In the genomic region with DNA sequence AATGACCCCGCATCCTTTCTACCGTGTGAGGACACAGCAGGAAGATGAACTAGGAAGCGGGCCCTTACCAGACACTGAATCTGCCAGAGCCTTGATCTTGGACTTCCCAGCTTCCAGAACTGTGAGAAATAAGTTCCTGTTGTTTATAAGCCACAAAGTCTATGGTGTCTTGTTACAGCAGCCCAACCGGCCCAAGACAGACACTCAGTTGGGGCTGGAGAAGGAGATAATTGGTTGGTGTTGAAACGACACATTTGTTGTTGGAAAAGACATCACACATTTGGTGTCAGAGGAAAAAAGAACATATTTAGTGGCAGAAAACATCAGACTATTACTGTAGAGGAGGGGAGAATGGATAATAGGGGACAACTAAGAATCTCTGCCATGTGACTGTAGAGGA, we compare ENCODE assay signal across 27 cellular contexts.
"Had no signal": no experiment of that assay in that cellular context is flagged by ENCODE, and none has a peak within 500 bp of the region (broad histone marks: within the 10 kb centered on the region; RNA-seq: fewer than 3 reads in every experiment).

No MANE protein-coding gene starts in this region.

- H3K27me3 ChIP-seq: hepatocyte, ovary, right atrium auricular region, right lobe of liver, upper lobe of right lung had no signal

- H3K4me3 ChIP-seq: hepatocyte, left ventricle myocardium inferior, lung, ovary, right atrium auricular region, right lobe of liver, smooth muscle cell, suprapubic skin, thoracic aorta, tibial artery, upper lobe of right lung had no signal

- H3K27ac Mint-ChIP-seq: mesothelial cell of epicardium; natural killer cell treated with Interleukin-12 subunit alpha and Interleukin-12 subunit beta and Interleukin-15 and Interleukin-18, amount 100 ng/mL, for 72 hours; progenitor cell of endocrine pancreas; stimulated activated naive B cell treated with anti-CD40 and anti-IgM and Interleukin-4, amounts not matched to agents 10 μg/mL and 1 μg/mL and 100 μg/mL, for 72 hours; stimulated activated naive CD8-positive, alpha-beta T cell treated with anti-CD3 and anti-CD28 coated beads, Interleukin-15, Interleukin-2, amounts not matched to agents 100 ng/mL and 50 ng/mL, for 24 hours had no signal

- H3K27ac ChIP-seq: hepatocyte, left ventricle myocardium inferior, ovary, right atrium auricular region, right lobe of liver, suprapubic skin, thoracic aorta, tibial artery, upper lobe of right lung had no signal

- DNase-seq: kidney glomerular epithelial cell; left cardiac atrium; left ventricle myocardium inferior; mesendoderm; naive B cell; ovary; right lobe of liver; stimulated activated CD4-positive, alpha-beta T cell treated with anti-CD3 and anti-CD28 coated beads, Interleukin-1b, Interleukin-23, amount 100 ng/mL, for 48 hours; stimulated activated CD4-positive, alpha-beta T cell treated with anti-CD3 and anti-CD28 coated beads, Interleukin-2, amount 100 ng/mL, for 48 hours; stimulated activated CD4-positive, alpha-beta T cell treated with anti-CD3 and anti-CD28 coated beads, Interleukin-4, amount 100 ng/mL, for 4 hours; stimulated activated CD8-positive, alpha-beta memory T cell treated with anti-CD3 and anti-CD28 coated beads, Interleukin-4, amount 100 ng/mL, for 48 hours; stimulated activated naive B cell treated with anti-CD40 and anti-IgM and Interleukin-4, amounts not matched to agents 10 μg/mL and 1 μg/mL and 100 μg/mL, for 72 hours; tibial artery; trophoblast cell; upper lobe of right lung had no signal

- H3K36me3 Mint-ChIP-seq: mesothelial cell of epicardium; natural killer cell treated with Interleukin-12 subunit alpha and Interleukin-12 subunit beta and Interleukin-15 and Interleukin-18, amount 100 ng/mL, for 72 hours had no signal

- H3K9me3 ChIP-seq: ovary, right lobe of liver, upper lobe of right lung had no signal

- H3K36me3 ChIP-seq: left ventricle myocardium inferior, ovary, right atrium auricular region, right lobe of liver, suprapubic skin, thoracic aorta, tibial artery, upper lobe of right lung had no signal

- FAIRE-seq: keratinocyte, urothelium cell line had no signal

- H3K4me2 ChIP-seq: hepatocyte, smooth muscle cell had no signal

- ATAC-seq: left cardiac atrium; natural killer cell treated with Interleukin-12 subunit alpha and Interleukin-12 subunit beta and Interleukin-15 and Interleukin-18, amount 100 ng/mL, for 72 hours; right lobe of liver; upper lobe of right lung had no signal

- H3K4me1 ChIP-seq: left ventricle myocardium inferior, right atrium auricular region, right lobe of liver, suprapubic skin, tibial artery, upper lobe of right lung had no signal

- H3K9me3 Mint-ChIP-seq: natural killer cell treated with Interleukin-12 subunit alpha and Interleukin-12 subunit beta and Interleukin-15 and Interleukin-18, amount 100 ng/mL, for 72 hours; stimulated activated naive CD8-positive, alpha-beta T cell treated with anti-CD3 and anti-CD28 coated beads, Interleukin-15, Interleukin-2, amounts not matched to agents 100 ng/mL and 50 ng/mL, for 24 hours had no signal

- H3K27me3 Mint-ChIP-seq: natural killer cell treated with Interleukin-12 subunit alpha and Interleukin-12 subunit beta and Interleukin-15 and Interleukin-18, amount 100 ng/mL, for 72 hours; progenitor cell of endocrine pancreas; stimulated activated naive B cell treated with anti-CD40 and anti-IgM and Interleukin-4, amounts not matched to agents 10 μg/mL and 1 μg/mL and 100 μg/mL, for 72 hours; stimulated activated naive CD8-positive, alpha-beta T cell treated with anti-CD3 and anti-CD28 coated beads, Interleukin-15, Interleukin-2, amounts not matched to agents 100 ng/mL and 50 ng/mL, for 24 hours had no signal

- H3K79me2 ChIP-seq: hepatocyte had no signal

- H2AFZ ChIP-seq: hepatocyte had no signal

- H3K4me1 Mint-ChIP-seq: mesothelial cell of epicardium, naive B cell had no signal

- H3K4me3 Mint-ChIP-seq: mesothelial cell of epicardium; naive B cell; natural killer cell treated with Interleukin-12 subunit alpha and Interleukin-12 subunit beta and Interleukin-15 and Interleukin-18, amount 100 ng/mL, for 72 hours; stimulated activated naive B cell treated with anti-CD40 and anti-IgM and Interleukin-4, amounts not matched to agents 10 μg/mL and 1 μg/mL and 100 μg/mL, for 72 hours; stimulated activated naive CD8-positive, alpha-beta T cell treated with anti-CD3 and anti-CD28 coated beads, Interleukin-15, Interleukin-2, amounts not matched to agents 100 ng/mL and 50 ng/mL, for 24 hours had no signal
